In the genomic region with DNA sequence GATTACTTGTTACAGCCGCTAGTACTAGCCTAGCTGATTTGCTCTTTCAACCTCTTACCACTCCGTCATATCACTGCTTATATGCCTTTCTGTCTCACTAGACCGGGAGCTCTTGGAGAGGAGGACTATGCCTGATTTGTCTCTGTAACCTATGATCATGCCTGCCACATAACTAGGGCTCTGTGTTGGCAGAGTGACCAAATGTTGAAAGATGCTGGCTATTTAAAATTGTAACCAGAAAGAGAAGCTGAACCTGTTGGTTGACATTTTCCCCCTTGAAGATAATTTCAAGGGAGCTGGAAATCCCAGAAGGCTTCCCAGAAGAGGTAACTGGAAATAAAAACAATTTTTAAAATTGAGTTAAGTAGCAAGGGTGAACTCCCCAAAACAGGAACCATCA, we compare ENCODE assay signal across 23 cellular contexts.
DNase-seq lines count a peak whose midpoint lies in the region; ATAC-seq and TF ChIP-seq lines count a peak whose summit lies in the region.
"Had no signal": no experiment of that assay in that cellular context is flagged by ENCODE, and none has a peak within 500 bp of the region (broad histone marks: within the 10 kb centered on the region; RNA-seq: fewer than 3 reads in every experiment).

No MANE protein-coding gene starts in this region.

- H3F3A ChIP-seq in GM23248 (ENCODE audit: insufficient read depth), result no peaks in the 10 kb centered on the region

- CTCF ChIA-PET in WTC11 (lab: Charles Lee), result interaction anchor here (1.3 kb wide), 1 partner anchor 179 kb away, joined by 4 read pairs; no protein-coding TSS in a partner anchor

- H3K4me3 Mint-ChIP-seq in WTC11 (no peak overlapping the region), nephron (no peak overlapping the region)
- H3K4me3 Mint-ChIP-seq: B cell; CD4-positive, alpha-beta T cell; CD8-positive, alpha-beta memory T cell had no signal

- no peak overlapping the region for H4K91ac ChIP-seq in trophoblast cell (ENCODE audit: low read depth, low read length)

- peaks cover 11% of the 10 kb centered on the region for H3K79me1 ChIP-seq in trophoblast cell (ENCODE audit: low read length)

- in situ Hi-C loops in GM23248 (cut with MboI), result no loop called here

- no peak overlapping the region for H3K14ac ChIP-seq in trophoblast cell (ENCODE audit: low read length)

- H4K20me1 ChIP-seq in GM23248 (ENCODE audit: insufficient read depth), result no peaks in the 10 kb centered on the region
- H4K20me1 ChIP-seq: BLaER1 treated with 17β-estradiol and CSF1 and Interleukin-3, amounts not matched to agents 10 nM and 100 nM had no signal

- H3K4me3 ChIP-seq in trophoblast cell (ENCODE audit: low read depth, low read length) (no peak overlapping the region), GM23248 (no peak overlapping the region)
- H3K4me3 ChIP-seq: A549; BLaER1 treated with 17β-estradiol and CSF1 and Interleukin-3, amounts not matched to agents 10 nM and 100 nM; GM12878 had no signal

- H3K27me3 ChIP-seq in trophoblast cell (ENCODE audit: insufficient read depth, low read length), result no peaks in the 10 kb centered on the region
- no peaks in the 10 kb centered on the region for H3K27me3 ChIP-seq in GM23248 (replicated peaks; ENCODE audit: insufficient read depth)
- H3K27me3 ChIP-seq: BLaER1 treated with 17β-estradiol and CSF1 and Interleukin-3, amounts not matched to agents 10 nM and 100 nM had no signal

- H3K27ac ChIP-seq in trophoblast cell (ENCODE audit: low read depth, low read length) (no peak overlapping the region), GM23248 (no peak overlapping the region)
- H3K27ac ChIP-seq: A549; BLaER1 treated with 17β-estradiol and CSF1 and Interleukin-3, amounts not matched to agents 10 nM and 100 nM; C4-2B had no signal

- no peaks in the 10 kb centered on the region for H3K9me2 ChIP-seq in GM23248 (ENCODE audit: insufficient read depth)

- no CpG with 5 or more reads among the region's 3 CpGs for WGBS in trophoblast cell (ENCODE audit: extremely low coverage, insufficient coverage, insufficient read length)
- 32 to 37% methylated on average over 3 of the region's 3 CpGs for WGBS in GM23248 (ENCODE audit: low coverage in 1 of 2, low lambda C conversion rate in 2 of 2, missing lambda C conversion rate in 2 of 2), 2 experiments

- POLR2A ChIA-PET in WTC11 (lab: Charles Lee), result no interaction called here

- H3K4me1 ChIP-seq in trophoblast cell (ENCODE audit: control insufficient read depth in 1 of 2, insufficient read depth in 2 of 2, low read length in 2 of 2) (peaks cover 25 to 32% of the 10 kb centered on the region in 2 experiments), GM23248 (ENCODE audit: insufficient read depth) (no peaks in the 10 kb centered on the region)
- H3K4me1 ChIP-seq: A549 had no signal

- H3K4me1 Mint-ChIP-seq in WTC11 (peaks cover 45% of the 10 kb centered on the region), nephron (peaks cover 84% of the 10 kb centered on the region)
- H3K4me1 Mint-ChIP-seq: B cell; CD8-positive, alpha-beta memory T cell had no signal

- H3K36me3 ChIP-seq in trophoblast cell (ENCODE audit: control insufficient read depth in 1 of 2, insufficient read depth in 2 of 2, low read length in 2 of 2) (no peaks in the 10 kb centered on the region), GM23248 (ENCODE audit: low read depth) (no peaks in the 10 kb centered on the region)
- H3K36me3 ChIP-seq: BLaER1 treated with 17β-estradiol and CSF1 and Interleukin-3, amounts not matched to agents 10 nM and 100 nM had no signal

- no peak overlapping the region for H4K8ac ChIP-seq in trophoblast cell (ENCODE audit: low read depth, low read length)

- no peak for ATAC-seq in WTC11
- ATAC-seq: A549, GM12878 had no signal

- H2AK5ac ChIP-seq in trophoblast cell (ENCODE audit: low read length), result no peak overlapping the region

- H3K23ac ChIP-seq in trophoblast cell (ENCODE audit: low read length), result no peak overlapping the region

- no peak overlapping the region for H3K27ac Mint-ChIP-seq in WTC11
- peak overlapping the region in 2 of 3 experiments; percentile 38 to 64 for H3K27ac Mint-ChIP-seq in nephron
- H3K27ac Mint-ChIP-seq: B cell; CD4-positive, alpha-beta T cell; CD8-positive, alpha-beta memory T cell had no signal

- H3K9ac ChIP-seq in trophoblast cell (ENCODE audit: low read length) (no peak overlapping the region), GM23248 (no peak overlapping the region)
- H3K9ac ChIP-seq: BLaER1 treated with 17β-estradiol and CSF1 and Interleukin-3, amounts not matched to agents 10 nM and 100 nM had no signal

- no peak overlapping the region for H2AFZ ChIP-seq in trophoblast cell (ENCODE audit: insufficient read depth, low read length, poor library complexity)
- no peak overlapping the region for H2AFZ ChIP-seq in GM23248

- H3K4me2 ChIP-seq in trophoblast cell (ENCODE audit: low read length), result no peak overlapping the region
- H3K4me2 ChIP-seq in GM23248 (ENCODE audit: unreplicated experiment), result no peak overlapping the region
- H3K4me2 ChIP-seq: A549; BLaER1 treated with 17β-estradiol and CSF1 and Interleukin-3, amounts not matched to agents 10 nM and 100 nM had no signal

- no peaks in the 10 kb centered on the region for H3K36me3 Mint-ChIP-seq in WTC11
- H3K36me3 Mint-ChIP-seq in nephron (ENCODE audit: low read depth), result no peaks in the 10 kb centered on the region
- H3K36me3 Mint-ChIP-seq: CD8-positive, alpha-beta memory T cell had no signal

- H2BK5ac ChIP-seq in trophoblast cell (ENCODE audit: low read depth, low read length, poor library complexity), result no peak overlapping the region

- no peaks in the 10 kb centered on the region for H3K79me2 ChIP-seq in trophoblast cell (ENCODE audit: control insufficient read depth, insufficient read depth, low read length, poor library complexity)
- H3K79me2 ChIP-seq in GM23248 (ENCODE audit: insufficient read depth), result no peaks in the 10 kb centered on the region

- H3K18ac ChIP-seq in trophoblast cell (ENCODE audit: low read length), result no peak overlapping the region

- H3K4ac ChIP-seq in trophoblast cell (ENCODE audit: low read depth, low read length), result no peak overlapping the region

- H3K9me3 ChIP-seq in trophoblast cell (ENCODE audit: insufficient read depth, low read depth, low read length) (no peaks in the 10 kb centered on the region), GM23248 (ENCODE audit: low read depth) (no peaks in the 10 kb centered on the region)
- H3K9me3 ChIP-seq: A549; BLaER1 treated with 17β-estradiol and CSF1 and Interleukin-3, amounts not matched to agents 10 nM and 100 nM had no signal

- TF ChIP-seq CTCF in WTC11 (IDR thresholded peaks at IDR 0.05), result no peak
- no peak for TF ChIP-seq CTCF in nephron (IDR thresholded peaks at IDR 0.05; ENCODE audit: unreplicated experiment in 3 of 3)

- H3K27me3 Mint-ChIP-seq in WTC11 (ENCODE audit: low read depth) (peaks cover 2% of the 10 kb centered on the region; the same call in 1 of the 2 replicates), nephron (ENCODE audit: low read depth) (peaks cover 35% of the 10 kb centered on the region)

- no peak overlapping the region for H4K12ac ChIP-seq in trophoblast cell (ENCODE audit: low read depth, low read length)

- DNase-seq in WTC11 (ENCODE audit: low spot score) (no peak), trophoblast cell (peak; percentile 17 to 81), GM23248 (no peak), NCI-H2227 (lab: John Stamatoyannopoulos, UW; ENCODE audit: unreplicated experiment) (no peak), 8988T (no peak)
- no peak for DNase-seq in stimulated activated CD4-positive, alpha-beta T cell treated with anti-CD3 and anti-CD28 coated beads, Interleukin-4, amount 100 ng/mL, for 24 hours
- DNase-seq: AML-193; CD4-positive, alpha-beta T cell; CD8-positive, alpha-beta memory T cell; COR-L47; DMS 273 treated with DMSO at 0.1 percent for 48 hours; DMS153; DMS53; DMS79; DND-41; EL; GDM1 had no signal

- no peak overlapping the region for H2BK12ac ChIP-seq in trophoblast cell (ENCODE audit: low read length)

- no peak overlapping the region for H2BK120ac ChIP-seq in trophoblast cell (ENCODE audit: insufficient read depth, low read length, poor library complexity)

- H3K9me3 Mint-ChIP-seq in WTC11 (no peaks in the 10 kb centered on the region), nephron (no peaks in the 10 kb centered on the region)
- H3K9me3 Mint-ChIP-seq: CD4-positive, alpha-beta T cell had no signal

TF ChIP-seq in WTC11, 78 proteins besides CTCF, POLR2A, EP300 and RAD21:
- TF ChIP-seq NR1H2 (CRISPR knock-in tag; IDR thresholded peaks at IDR 0.05) (no peak), MYBL2 (CRISPR knock-in tag; IDR thresholded peaks at IDR 0.05) (0 out of 2 replicates have a peak, but pooled peaks have one; percentile 1)
- TF ChIP-seq, protein P1, sequence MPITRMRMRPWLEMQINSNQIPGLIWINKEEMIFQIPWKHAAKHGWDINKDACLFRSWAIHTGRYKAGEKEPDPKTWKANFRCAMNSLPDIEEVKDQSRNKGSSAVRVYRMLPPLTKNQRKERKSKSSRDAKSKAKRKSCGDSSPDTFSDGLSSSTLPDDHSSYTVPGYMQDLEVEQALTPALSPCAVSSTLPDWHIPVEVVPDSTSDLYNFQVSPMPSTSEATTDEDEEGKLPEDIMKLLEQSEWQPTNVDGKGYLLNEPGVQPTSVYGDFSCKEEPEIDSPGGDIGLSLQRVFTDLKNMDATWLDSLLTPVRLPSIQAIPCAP (CRISPR knock-in tag; IDR thresholded peaks at IDR 0.05), result no peak
TF ChIP-seq in WTC11: peak in this region for 1.

Comparison
In these comparisons a context has a peak if more than half of its experiments do, and no peak if none do; other contexts are left out.
1. DNase-seq: peak in trophoblast cell (2 of 2); none in WTC11 (single experiment), stimulated activated CD4-positive, alpha-beta T cell treated with anti-CD3 and anti-CD28 coated beads, Interleukin-4, amount 100 ng/mL, for 24 hours (single experiment), GM23248 (single experiment), NCI-H2227 (single experiment) and 8988T (single experiment).